17 cellular contexts compared by ENCODE assay signal in genomic region chr4:74426101-74426500, GRCh38. TPM values are rescaled to one million over a fixed set of nuclear protein-coding genes. Genes with fewer than 3 reads are reported as not detected.
DNase-seq lines count a peak whose midpoint lies in the region; ATAC-seq and TF ChIP-seq lines count a peak whose summit lies in the region.
"Had no signal": no experiment of that assay in that cellular context is flagged by ENCODE, and none has a peak within 500 bp of the region (broad histone marks: within the 10 kb centered on the region; RNA-seq: fewer than 3 reads in every experiment).

No MANE protein-coding gene starts in this region.

- H3K9me3 Mint-ChIP-seq in MCF 10A (ENCODE audit: unreplicated experiment), result no peaks in the 10 kb centered on the region
- H3K9me3 Mint-ChIP-seq in activated T-helper 17 cell treated with anti-CD3 and anti-CD28 coated beads, Interleukin-2, amount 50 U/mL, for 72 hours, result no peaks in the 10 kb centered on the region
- H3K9me3 Mint-ChIP-seq: stimulated activated naive CD8-positive, alpha-beta T cell treated with anti-CD3 and anti-CD28 coated beads, Interleukin-15, Interleukin-2, amounts not matched to agents 100 ng/mL and 50 ng/mL, for 24 hours had no signal

- H3K4me1 ChIP-seq in breast epithelium, result no peaks in the 10 kb centered on the region
- H3K4me1 ChIP-seq: HAP-1 had no signal

- no peak overlapping the region for H3K4me3 ChIP-seq in breast epithelium
- H3K4me3 ChIP-seq in fibroblast of the aortic adventitia (ENCODE audit: low read depth, low read length), result no peak overlapping the region
- H3K4me3 ChIP-seq: HAP-1 had no signal

- no peak overlapping the region for H3K27ac ChIP-seq in breast epithelium

- no peak for TF ChIP-seq POLR2A in breast epithelium (IDR thresholded peaks at IDR 0.05)

- no peaks in the 10 kb centered on the region for H3K27me3 Mint-ChIP-seq in MCF 10A (ENCODE audit: insufficient read depth, unreplicated experiment)
- peaks cover 7% of the 10 kb centered on the region for H3K27me3 Mint-ChIP-seq in activated T-helper 17 cell treated with anti-CD3 and anti-CD28 coated beads, Interleukin-2, amount 50 U/mL, for 72 hours
- H3K27me3 Mint-ChIP-seq: stimulated activated naive CD8-positive, alpha-beta T cell treated with anti-CD3 and anti-CD28 coated beads, Interleukin-15, Interleukin-2, amounts not matched to agents 100 ng/mL and 50 ng/mL, for 24 hours had no signal

- ATAC-seq in activated T-helper 17 cell treated with anti-CD3 and anti-CD28 coated beads, Interleukin-2, amount 50 U/mL, for 72 hours (replicated peaks), result peak; percentile 76
- ATAC-seq in SK-N-SH treated with all-trans-retinoic acid at 6 μM for 48 hours, result no peak
- no peak for ATAC-seq in HG03342 (IDR thresholded peaks at IDR 0.05; ENCODE audit: unreplicated experiment)

- TF ChIP-seq CTCF in MCF 10A (IDR thresholded peaks at IDR 0.05; ENCODE audit: unreplicated experiment), result no peak
- TF ChIP-seq CTCF in breast epithelium (IDR thresholded peaks at IDR 0.05), result no peak
- TF ChIP-seq CTCF in fibroblast of the aortic adventitia (IDR thresholded peaks at IDR 0.05; ENCODE audit: insufficient read depth, low read length), result no peak

- H3K9me3 ChIP-seq in breast epithelium, result no peaks in the 10 kb centered on the region
- H3K9me3 ChIP-seq: HAP-1 had no signal

- H3K36me3 ChIP-seq in breast epithelium, result no peaks in the 10 kb centered on the region
- H3K36me3 ChIP-seq: HAP-1 had no signal

- peaks cover 48% of the 10 kb centered on the region for H3K4me1 Mint-ChIP-seq in MCF 10A (ENCODE audit: insufficient read depth, unreplicated experiment)
- H3K4me1 Mint-ChIP-seq in activated T-helper 17 cell treated with anti-CD3 and anti-CD28 coated beads, Interleukin-2, amount 50 U/mL, for 72 hours, result no peaks in the 10 kb centered on the region

- no peak overlapping the region for H3K4me3 Mint-ChIP-seq in MCF 10A (ENCODE audit: unreplicated experiment)
- H3K4me3 Mint-ChIP-seq in activated T-helper 17 cell treated with anti-CD3 and anti-CD28 coated beads, Interleukin-2, amount 50 U/mL, for 72 hours, result no peak overlapping the region
- H3K4me3 Mint-ChIP-seq: stimulated activated naive CD8-positive, alpha-beta T cell treated with anti-CD3 and anti-CD28 coated beads, Interleukin-15, Interleukin-2, amounts not matched to agents 100 ng/mL and 50 ng/mL, for 24 hours had no signal

- H3K36me3 Mint-ChIP-seq in MCF 10A (ENCODE audit: insufficient read depth, unreplicated experiment), result no peaks in the 10 kb centered on the region
- H3K36me3 Mint-ChIP-seq in activated T-helper 17 cell treated with anti-CD3 and anti-CD28 coated beads, Interleukin-2, amount 50 U/mL, for 72 hours (ENCODE audit: low read depth), result no peaks in the 10 kb centered on the region

- intact Hi-C loops in MCF 10A (cut with micrococcal nuclease), result no loop called here
- intact Hi-C loops in breast epithelium (cut with DNase I; ENCODE audit: low total_unique reads), result no loop called here

- peak overlapping the region; percentile 11 for H3K27ac Mint-ChIP-seq in MCF 10A (ENCODE audit: low read depth, unreplicated experiment)
- H3K27ac Mint-ChIP-seq in activated T-helper 17 cell treated with anti-CD3 and anti-CD28 coated beads, Interleukin-2, amount 50 U/mL, for 72 hours, result no peak overlapping the region
- H3K27ac Mint-ChIP-seq: stimulated activated naive CD8-positive, alpha-beta T cell treated with anti-CD3 and anti-CD28 coated beads, Interleukin-15, Interleukin-2, amounts not matched to agents 100 ng/mL and 50 ng/mL, for 24 hours had no signal

- CTCF ChIA-PET in MCF 10A (lab: Yijun Ruan, JAX), result interaction anchor here (0.9 to 1.1 kb wide), 5 partner anchors 17 to 56 kb away, joined by 3 to 9 read pairs (median 3); partner anchors contain the start of gene AREG

- BruUV-seq in MCF 10A (replicated peaks; lab: Mats Ljungman, UMichigan), result no TSS peak

- POLR2A ChIA-PET in MCF 10A (lab: Yijun Ruan, JAX), result interaction anchor here (0.8 to 8.5 kb wide), 9 partner anchors 8 to 48 kb away, joined by 3 to 186 read pairs (median 5); partner anchors contain the start of gene AREG

- H3K27me3 ChIP-seq in breast epithelium, result no peaks in the 10 kb centered on the region

- DNase-seq in MCF 10A (ENCODE audit: unreplicated experiment) (peak; percentile 76), breast epithelium (ENCODE audit: low spot score in 2 of 2) (no peak), fibroblast of the aortic adventitia (ENCODE audit: low read depth) (peak; percentile 28), hypothalamus (lab: John Stamatoyannopoulos, UW) (no peak)
- no peak for DNase-seq in activated effector memory CD4-positive, alpha-beta T cell treated with Interleukin-2 at 50 U/mL for 16 hours
- DNase-seq: activated T-cell treated with anti-CD3 and anti-CD28 coated beads, Interleukin-2, amount 50 U/mL, for 1 hour; Calu3; foreskin melanocyte; mesendoderm; NCI-H2081 treated with DMSO at 0.1 percent for 48 hours; NCI-H774 had no signal

TF ChIP-seq in SK-N-SH treated with all-trans-retinoic acid at 6 μM for 48 hours, 23 proteins besides CTCF, POLR2A, EP300 and RAD21:
- TF ChIP-seq ZFP3 (CRISPR knock-in tag; IDR thresholded peaks at IDR 0.05) (no peak), ISL1 (CRISPR knock-in tag; IDR thresholded peaks at IDR 0.05) (no peak), CSRNP3 (CRISPR knock-in tag; IDR thresholded peaks at IDR 0.05) (no peak), OSR1 (CRISPR knock-in tag; IDR thresholded peaks at IDR 0.05) (no peak), ZC3H10 (CRISPR knock-in tag; IDR thresholded peaks at IDR 0.05) (no peak), ESRRG (CRISPR knock-in tag; IDR thresholded peaks at IDR 0.05) (no peak), ZNF70 (CRISPR knock-in tag; IDR thresholded peaks at IDR 0.05) (no peak), ZNF565 (CRISPR knock-in tag; conservative IDR thresholded peaks at IDR 0.05; ENCODE audit: low read depth) (no peak), RARB (CRISPR knock-in tag; IDR thresholded peaks at IDR 0.05) (no peak), TSHZ2 (CRISPR knock-in tag; IDR thresholded peaks at IDR 0.05) (no peak)

RNA-seq across cellular contexts. Expression of gene AREG, which starts 18.8 kb away (rescaled TPM):
- total RNA-seq in MCF 10A (2022) (1,402 and 1,878 TPM in 2 replicates), breast epithelium (10 to 100 TPM in 2 of 3 donors, 1 to 10 TPM in 1; 3.4 to 89.1 (median 46.2) TPM), fibroblast of the aortic adventitia (ENCODE audit: low replicate concordance) (0.54 TPM in 1 of 2 replicates, not detected in the other)
- total RNA-seq in activated T-helper 17 cell treated with anti-CD3 and anti-CD28 coated beads, Interleukin-2, amount 50 U/mL, for 72 hours, result under 1 TPM; 0.80 to 0.85 TPM
- total RNA-seq: skeletal muscle tissue had no signal

Comparison
In these comparisons a context has a peak if more than half of its experiments do, and no peak if none do; other contexts are left out.
1. DNase-seq: peak in MCF 10A (single experiment) and fibroblast of the aortic adventitia (single experiment); none in breast epithelium (0 of 2), activated effector memory CD4-positive, alpha-beta T cell treated with Interleukin-2 at 50 U/mL for 16 hours (single experiment) and hypothalamus (0 of 51).
2. RNA of gene AREG, which starts 18.8 kb away (total RNA-seq): 1,402 to 1,878 TPM in MCF 10A; 3.4 to 89.1 TPM in breast epithelium, 0.80 to 0.85 TPM in activated T-helper 17 cell treated with anti-CD3 and anti-CD28 coated beads, Interleukin-2, amount 50 U/mL, for 72 hours and 0.54 TPM in fibroblast of the aortic adventitia; every median in the first group is over 10 times any median in the second.